8 cellular contexts compared by ENCODE assay signal in the genomic region with DNA sequence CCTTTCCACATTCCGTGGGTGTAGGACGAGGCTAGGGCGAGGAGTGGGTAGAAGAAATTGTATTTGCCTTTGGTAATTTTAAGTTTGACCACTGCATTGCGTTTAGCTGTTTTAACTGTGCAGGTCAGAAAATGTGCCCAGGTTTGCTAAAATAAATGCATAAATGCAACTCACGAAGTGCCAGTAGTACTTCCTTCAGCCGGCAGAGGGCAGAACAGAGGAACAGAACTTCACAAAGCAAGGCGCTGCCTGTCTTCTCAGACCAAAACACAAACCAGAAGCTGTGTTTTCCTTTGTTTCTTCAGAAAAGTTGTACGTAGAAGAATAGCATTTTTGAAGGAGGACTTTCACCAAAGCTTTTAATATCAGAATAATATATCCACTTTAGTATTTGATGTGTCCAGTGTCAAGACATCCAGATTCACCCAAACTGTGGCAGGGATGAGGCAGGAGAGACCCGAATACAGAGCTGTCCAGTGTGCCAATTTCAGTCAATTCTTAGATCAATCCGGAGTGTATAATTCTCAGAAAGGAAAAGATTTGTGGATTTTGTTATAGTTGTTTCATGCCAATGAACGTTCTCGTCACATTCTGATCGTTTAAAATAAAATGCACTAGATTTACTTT.
DNase-seq lines count a peak whose midpoint lies in the region; ATAC-seq and TF ChIP-seq lines count a peak whose summit lies in the region.

No MANE protein-coding gene starts in this region.

- H3K4me3 ChIP-seq in AG04450 (ENCODE audit: low read depth, low read length) (no peak overlapping the region), GM12875 (ENCODE audit: low read depth, low read length) (no peak overlapping the region), Peyer's patch (no peak overlapping the region)

- intact Hi-C loops in posterior cingulate gyrus (cut with DNase I) = loop anchor here (2.0 kb wide), 1 partner anchor 950 kb away; no protein-coding TSS in a partner anchor

- CTCF ChIA-PET in AG04450 (lab: Charles Lee) = interaction anchor here (0.6 to 2.5 kb wide), 19 partner anchors 8 to 954 kb away, joined by 3 to 35 read pairs (median 4); no protein-coding TSS in a partner anchor

- no peak for TF ChIP-seq POLR2A in Peyer's patch (IDR thresholded peaks at IDR 0.05)

- TF ChIP-seq CTCF in AG04450 (IDR thresholded peaks at IDR 0.05; ENCODE audit: low read depth, low read length) (peak; percentile 81), GM12875 (IDR thresholded peaks at IDR 0.05; ENCODE audit: borderline replicate concordance, insufficient read depth, low read depth, low read length) (peak; percentile 71; the same call in 1 of the 2 replicates), Peyer's patch (IDR thresholded peaks at IDR 0.05) (peak; percentile 12 to 68 (median 56))

- DNase-seq in AG04450 (ENCODE audit: low read depth, low spot score) (peak; percentile 13), Peyer's patch (peak; percentile 22 to 79 (median 58)), germinal center (ENCODE audit: low spot score) (peak; percentile 9), posterior cingulate gyrus (peak; percentile 54 to 95 (median 82))
- DNase-seq in activated effector memory CD4-positive, alpha-beta T cell treated with Interleukin-2 at 50 U/mL for 16 hours = peak; percentile 2

- H3K4me1 ChIP-seq in Peyer's patch = no peaks in the 10 kb centered on the region

- POLR2A ChIA-PET in AG04450 (lab: Yijun Ruan, JAX) = no interaction called here

- ATAC-seq in HG03354 (IDR thresholded peaks at IDR 0.05; ENCODE audit: poor library complexity, severe bottlenecking, unreplicated experiment) = peak; percentile 83
- no peak for ATAC-seq in HG03135 (IDR thresholded peaks at IDR 0.05; ENCODE audit: unreplicated experiment)

- H3K27me3 ChIP-seq in AG04450 (ENCODE audit: control insufficient read depth, insufficient read depth, low read length) = no peaks in the 10 kb centered on the region
- no peaks in the 10 kb centered on the region for H3K27me3 ChIP-seq in Peyer's patch

- H3K36me3 ChIP-seq in Peyer's patch = no peaks in the 10 kb centered on the region

- H3K27ac ChIP-seq in AG04450 (ENCODE audit: low read depth, low read length) (no peak overlapping the region), Peyer's patch (no peak overlapping the region)

- no peaks in the 10 kb centered on the region for H3K9me3 ChIP-seq in AG04450 (ENCODE audit: control insufficient read depth, insufficient read depth, low read length)
- no peaks in the 10 kb centered on the region for H3K9me3 ChIP-seq in Peyer's patch

Comparison
In these comparisons a context has a peak if more than half of its experiments do, and no peak if none do; other contexts are left out.
1. DNase-seq: peak in every context shown above with its lines; median percentile 82 in posterior cingulate gyrus; 58 in Peyer's patch; 13 in AG04450; 9 in germinal center; 2 in activated effector memory CD4-positive, alpha-beta T cell treated with Interleukin-2 at 50 U/mL for 16 hours.